8 cellular contexts compared by ENCODE assay signal in the genomic region with DNA sequence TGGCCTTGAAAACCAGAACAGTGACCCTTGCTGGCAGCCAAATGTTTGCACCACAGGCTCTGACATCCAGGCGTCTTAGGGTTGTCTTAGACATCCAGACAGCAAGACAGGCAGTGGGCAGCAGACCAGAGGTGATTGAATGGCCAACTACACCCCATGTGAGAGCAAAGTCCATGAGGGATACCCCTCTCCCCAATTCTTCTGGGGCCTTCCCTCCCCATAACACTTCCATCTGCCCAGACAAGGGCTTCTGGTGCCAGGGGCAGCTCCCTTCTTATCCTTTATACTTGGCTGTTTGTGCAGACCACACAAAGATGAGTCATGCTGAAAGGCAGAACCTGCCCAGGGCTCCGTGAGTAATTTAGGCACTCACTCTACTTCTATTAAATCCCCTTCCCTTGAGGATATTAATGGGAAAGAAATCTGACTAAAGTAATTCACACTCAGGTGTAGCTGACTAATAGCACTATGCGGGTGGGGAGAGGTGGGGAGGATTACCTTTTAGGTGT.
DNase-seq lines count a peak whose midpoint lies in the region; ATAC-seq, FAIRE-seq and TF ChIP-seq lines count a peak whose summit lies in the region.
"Had no signal": no experiment of that assay in that cellular context is flagged by ENCODE, and none has a peak within 500 bp of the region (broad histone marks: within the 10 kb centered on the region; RNA-seq: fewer than 3 reads in every experiment).

No MANE protein-coding gene starts in this region.

- no peak overlapping the region for H3K27ac Mint-ChIP-seq in MCF 10A (ENCODE audit: low read depth, unreplicated experiment)

- CTCF ChIA-PET in MCF 10A (lab: Yijun Ruan, JAX): interaction anchor here (0.5 to 2.2 kb wide), 11 partner anchors 9 to 1102 kb away, joined by 3 to 15 read pairs (median 3); no protein-coding TSS in a partner anchor

- 39 to 46% (median 40%) methylated on average over 3 of the region's 3 CpGs for WGBS in psoas muscle, 3 donors

- TF ChIP-seq CTCF in MCF 10A (IDR thresholded peaks at IDR 0.05; ENCODE audit: unreplicated experiment) (no peak), psoas muscle (IDR thresholded peaks at IDR 0.05) (no peak)

- H3K36me3 ChIP-seq in psoas muscle (ENCODE audit: insufficient read depth in 1 of 2, low read depth in 1 of 2): no peaks in the 10 kb centered on the region

- H3K4me3 ChIP-seq in psoas muscle: no peak overlapping the region

- no TSS peak for BruUV-seq in MCF 10A (replicated peaks; lab: Mats Ljungman, UMichigan)

- H3K4me1 Mint-ChIP-seq in MCF 10A (ENCODE audit: insufficient read depth, unreplicated experiment): peaks cover 46% of the 10 kb centered on the region

- H3K36me3 Mint-ChIP-seq in MCF 10A (ENCODE audit: insufficient read depth, unreplicated experiment): no peaks in the 10 kb centered on the region

- peaks cover 19% of the 10 kb centered on the region for H3K4me1 ChIP-seq in psoas muscle

- POLR2A ChIA-PET in MCF 10A (lab: Yijun Ruan, JAX): interaction anchor here (0.6 to 1.9 kb wide), 12 partner anchors 10 to 1052 kb away, joined by 3 to 10 read pairs (median 3); no protein-coding TSS in a partner anchor

- peaks cover 5% of the 10 kb centered on the region for H3K9me3 ChIP-seq in psoas muscle

- DNase-seq in GM19239 (ENCODE audit: insufficient read length, low spot score): no peak
- DNase-seq in NCI-H2171 (lab: John Stamatoyannopoulos, UW): peak; percentile 35
- peak; percentile 93 for DNase-seq in MCF 10A (ENCODE audit: unreplicated experiment)
- DNase-seq in psoas muscle: no peak
- DNase-seq in NCI-H1436 (lab: John Stamatoyannopoulos, UW): no peak

- H3K27ac ChIP-seq in psoas muscle: no peak overlapping the region

- H3K27me3 ChIP-seq in psoas muscle (ENCODE audit: insufficient read depth in 3 of 3, low read length in 2 of 3): no peaks in the 10 kb centered on the region

- H3K27me3 Mint-ChIP-seq in MCF 10A (ENCODE audit: insufficient read depth, unreplicated experiment): no peaks in the 10 kb centered on the region

- peak; percentile 79 for FAIRE-seq in GM19239 (lab: Jason Lieb, UNC)
- FAIRE-seq: TTC549 had no signal

- H3K4me3 Mint-ChIP-seq in MCF 10A (ENCODE audit: unreplicated experiment): no peak overlapping the region

- H3K9me3 Mint-ChIP-seq in MCF 10A (ENCODE audit: unreplicated experiment): no peaks in the 10 kb centered on the region

- ATAC-seq in psoas muscle: peak; percentile 46 to 70 (median 55)
- no peak for ATAC-seq in HG03159 (IDR thresholded peaks at IDR 0.05; ENCODE audit: unreplicated experiment)
- ATAC-seq in HG02852 (IDR thresholded peaks at IDR 0.05; ENCODE audit: unreplicated experiment): no peak

- intact Hi-C loops in MCF 10A (cut with micrococcal nuclease) (loop anchor here (5.0 kb wide), 1 partner anchor 408 kb away; a partner anchor contains a TSS), psoas muscle (cut with DNase I) (no loop called here)

Comparison
In these comparisons a context has a peak if more than half of its experiments do, and no peak if none do; other contexts are left out.
1. DNase-seq: peak in NCI-H2171 (single experiment) and MCF 10A (single experiment); none in GM19239 (single experiment), psoas muscle (0 of 2) and NCI-H1436 (single experiment).
2. ATAC-seq: peak in psoas muscle (4 of 4); none in HG03159 (single experiment) and HG02852 (single experiment).